ENCODE assay signal across 24 cellular contexts in the genomic region with DNA sequence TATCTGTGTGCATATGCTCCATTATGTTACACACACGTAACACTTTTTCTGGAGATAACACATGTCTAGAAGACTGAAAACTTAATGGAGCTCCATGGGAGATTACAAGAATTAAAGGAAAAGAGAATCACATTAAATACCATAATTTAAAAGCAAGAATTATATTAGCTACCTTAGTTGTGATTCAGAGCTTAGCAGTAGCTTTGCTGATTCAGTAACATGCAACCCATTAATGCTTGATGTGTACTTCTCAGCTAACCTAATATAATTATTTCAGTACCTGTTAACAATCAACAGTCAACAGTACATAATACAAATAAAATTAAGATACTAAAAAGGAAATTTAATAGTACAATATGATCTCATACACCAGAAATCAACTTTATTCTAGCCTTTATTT.
"Had no signal": no experiment of that assay in that cellular context is flagged by ENCODE, and none has a peak within 500 bp of the region (broad histone marks: within the 10 kb centered on the region; RNA-seq: fewer than 3 reads in every experiment).

No MANE protein-coding gene starts in this region.

- H3K36me3 ChIP-seq: colonic mucosa, gastrocnemius medialis, heart right ventricle, lower lobe of right lung had no signal

- H3K27ac ChIP-seq: colonic mucosa, dorsolateral prefrontal cortex, esophagus squamous epithelium, gastrocnemius medialis, heart right ventricle, left lung, lower lobe of right lung had no signal

- DNase-seq: colonic mucosa; cortex of kidney; dermis blood vessel endothelial cell; dorsolateral prefrontal cortex; effector CD4-positive, alpha-beta T cell; effector memory CD4-positive, alpha-beta T cell; erythroblast; esophagus squamous epithelium; foreskin fibroblast; foreskin melanocyte; gastrocnemius medialis; glutamatergic neuron; head of caudate nucleus; heart right ventricle; hippocampal formation; left cardiac atrium; left lung; left ventricle myocardium superior; lower lobe of right lung; mesenchymal stem cell; mucosa of descending colon; naive B cell had no signal

- H3K9me3 ChIP-seq: colonic mucosa, esophagus squamous epithelium, gastrocnemius medialis, heart right ventricle, left lung, lower lobe of right lung, mucosa of descending colon had no signal

- H3K4me3 ChIP-seq: colonic mucosa, dorsolateral prefrontal cortex, esophagus squamous epithelium, gastrocnemius medialis, heart right ventricle, left lung, lower lobe of right lung, mucosa of descending colon had no signal

- ATAC-seq: esophagus mucosa, gastrocnemius medialis, heart right ventricle, left cardiac atrium, left lung, left ventricle myocardium superior, lower lobe of right lung, mucosa of descending colon had no signal

- H3K27me3 ChIP-seq: colonic mucosa, dorsolateral prefrontal cortex, esophagus squamous epithelium, gastrocnemius medialis, heart right ventricle, left lung had no signal

- FAIRE-seq: keratinocyte had no signal

- H3K4me1 ChIP-seq: colonic mucosa, esophagus squamous epithelium, gastrocnemius medialis, left lung, lower lobe of right lung had no signal
